In genomic region chr5:52498607-52499006, GRCh38 we compare ENCODE assay signal across 15 cellular contexts.
A peak's percentile ranks its signal among the peaks of the same experiment; 100 is the strongest.
DNase-seq lines count a peak whose midpoint lies in the region; ATAC-seq, FAIRE-seq and TF ChIP-seq lines count a peak whose summit lies in the region.
"Had no signal": no experiment of that assay in that cellular context is flagged by ENCODE, and none has a peak within 500 bp of the region (broad histone marks: within the 10 kb centered on the region; RNA-seq: fewer than 3 reads in every experiment).

No MANE protein-coding gene starts in this region.

- peak; percentile 86 for DNase-seq in DMS79 treated with DMSO at 0.1 percent for 48 hours (lab: John Stamatoyannopoulos, UW)
- no peak for DNase-seq in nucleus accumbens (lab: John Stamatoyannopoulos, UW)
- DNase-seq in GM19239 (ENCODE audit: insufficient read length, low spot score): no peak
- DNase-seq: Calu3; CD4-positive, alpha-beta memory T cell; GOT3; HFFc6 had no signal

- peak overlapping the region in 9 of 11 experiments; percentile 12 to 56 (median 35); a peak in 13 of 22 replicates for H3K4me2 ChIP-seq in BLaER1 treated with 17β-estradiol and CSF1 and Interleukin-3, amounts not matched to agents 10 nM and 100 nM
- peak overlapping the region; percentile 66 for H3K4me2 ChIP-seq in Loucy (ENCODE audit: low read depth, low read length, poor library complexity, severe bottlenecking)

- ATAC-seq in GM21447 (IDR thresholded peaks at IDR 0.05; ENCODE audit: unreplicated experiment): no peak

- no peaks in the 10 kb centered on the region for H4K20me1 ChIP-seq in BLaER1 treated with 17β-estradiol and CSF1 and Interleukin-3, amounts not matched to agents 10 nM and 100 nM
- no peaks in the 10 kb centered on the region for H4K20me1 ChIP-seq in Loucy (ENCODE audit: insufficient read depth, low read length, poor library complexity, severe bottlenecking)

- TF ChIP-seq CTCF in Loucy (conservative IDR thresholded peaks at IDR 0.05; ENCODE audit: low read length): no peak

- H3K79me2 ChIP-seq in Loucy (ENCODE audit: insufficient read depth, low read length): no peaks in the 10 kb centered on the region

- no peak overlapping the region for H3K27ac ChIP-seq in BLaER1 treated with 17β-estradiol and CSF1 and Interleukin-3, amounts not matched to agents 10 nM and 100 nM

- H3K27me3 ChIP-seq in BLaER1 treated with 17β-estradiol and CSF1 and Interleukin-3, amounts not matched to agents 10 nM and 100 nM: no peaks in the 10 kb centered on the region
- H3K27me3 ChIP-seq in Loucy (ENCODE audit: insufficient read depth, low read length, poor library complexity, severe bottlenecking): no peaks in the 10 kb centered on the region
- no peaks in the 10 kb centered on the region for H3K27me3 ChIP-seq in endocrine pancreas (ENCODE audit: control insufficient read depth, insufficient read depth, low read length)

- H3F3A ChIP-seq in Loucy (ENCODE audit: low read depth): no peaks in the 10 kb centered on the region

- no peak overlapping the region for H3K4me3 ChIP-seq in BLaER1 treated with 17β-estradiol and CSF1 and Interleukin-3, amounts not matched to agents 10 nM and 100 nM
- H3K4me3 ChIP-seq in Loucy (ENCODE audit: low read length, poor library complexity, severe bottlenecking): peak overlapping the region; percentile 46
- H3K4me3 ChIP-seq in endocrine pancreas (ENCODE audit: control insufficient read depth, insufficient read depth, low read length): peak overlapping the region; percentile 36
- H3K4me3 ChIP-seq: HAP-1 had no signal

- H2AFZ ChIP-seq in Loucy (ENCODE audit: low read length): peak overlapping the region; percentile 31; the same call in 1 of the 2 replicates

- no peaks in the 10 kb centered on the region for H3K9me3 ChIP-seq in BLaER1 treated with 17β-estradiol and CSF1 and Interleukin-3, amounts not matched to agents 10 nM and 100 nM (replicated peaks in 1 of 11)
- no peaks in the 10 kb centered on the region for H3K9me3 ChIP-seq in Loucy (ENCODE audit: insufficient read depth, low read depth, low read length)
- H3K9me3 ChIP-seq in endocrine pancreas (ENCODE audit: control insufficient read depth, low read length): no peaks in the 10 kb centered on the region
- H3K9me3 ChIP-seq: HAP-1 had no signal

- no peaks in the 10 kb centered on the region for H3K36me3 ChIP-seq in BLaER1 treated with 17β-estradiol and CSF1 and Interleukin-3, amounts not matched to agents 10 nM and 100 nM
- no peaks in the 10 kb centered on the region for H3K36me3 ChIP-seq in Loucy (ENCODE audit: insufficient read depth, low read length)
- H3K36me3 ChIP-seq in endocrine pancreas (ENCODE audit: control insufficient read depth, insufficient read depth, low read length): no peaks in the 10 kb centered on the region
- H3K36me3 ChIP-seq: HAP-1 had no signal

- no peak overlapping the region for H3K9ac ChIP-seq in BLaER1 treated with 17β-estradiol and CSF1 and Interleukin-3, amounts not matched to agents 10 nM and 100 nM
- H3K9ac ChIP-seq in Loucy (ENCODE audit: low read depth, low read length, poor library complexity, severe bottlenecking) (peak overlapping the region; percentile 30), endocrine pancreas (ENCODE audit: control insufficient read depth, insufficient read depth, low read length) (no peak overlapping the region)

- no peaks in the 10 kb centered on the region for H3K9me2 ChIP-seq in Loucy (replicated peaks; ENCODE audit: low read depth, low read length)

- H3K4me1 ChIP-seq in BLaER1 treated with 17β-estradiol and CSF1 and Interleukin-3, amounts not matched to agents 10 nM and 100 nM: peaks cover 5 to 13% (median 10%) of the 10 kb centered on the region in 10 experiments; a peak in 16 of 20 replicates
- peaks cover 42% of the 10 kb centered on the region for H3K4me1 ChIP-seq in Loucy (ENCODE audit: insufficient read depth, low read length, poor library complexity, severe bottlenecking)
- peaks cover 10% of the 10 kb centered on the region for H3K4me1 ChIP-seq in endocrine pancreas (ENCODE audit: control insufficient read depth, insufficient read depth, low read length)

- no peak for FAIRE-seq in GM19239 (lab: Jason Lieb, UNC)
- FAIRE-seq: G401.6, GM12892, H54 had no signal

Comparison
In these comparisons a context has a peak if more than half of its experiments do, and no peak if none do; other contexts are left out.
1. H3K4me3 ChIP-seq: peak in Loucy (single experiment) and endocrine pancreas (single experiment); none in BLaER1 treated with 17β-estradiol and CSF1 and Interleukin-3, amounts not matched to agents 10 nM and 100 nM (0 of 10).